In the genomic region with DNA sequence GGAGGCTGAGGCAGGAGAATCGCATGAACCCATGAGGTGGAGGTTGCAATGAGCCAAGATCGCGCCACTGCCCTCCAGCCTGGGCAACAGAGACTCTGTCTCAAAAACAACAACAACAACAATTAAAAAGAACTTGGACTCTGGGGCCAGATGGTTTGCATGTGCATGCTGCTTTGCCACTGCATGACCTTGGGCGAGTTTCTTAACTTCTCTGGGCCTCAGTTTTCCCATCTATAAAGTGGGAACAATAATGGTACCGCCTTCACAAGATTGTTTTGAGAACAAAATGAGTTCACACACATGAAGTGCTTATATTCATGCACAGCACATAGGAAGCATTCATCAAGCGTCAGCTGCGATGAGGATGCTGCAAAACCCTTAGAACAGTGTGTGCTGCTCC, we compare ENCODE assay signal across 19 cellular contexts.
DNase-seq lines count a peak whose midpoint lies in the region; ATAC-seq and TF ChIP-seq lines count a peak whose summit lies in the region.
"Had no signal": no experiment of that assay in that cellular context is flagged by ENCODE, and none has a peak within 500 bp of the region (broad histone marks: within the 10 kb centered on the region; RNA-seq: fewer than 3 reads in every experiment).

No MANE protein-coding gene starts in this region.

- H3K36me3 ChIP-seq in IMR-90 (ENCODE audit: control insufficient read depth, insufficient read depth, low read length), result peaks cover 5% of the 10 kb centered on the region; the same call in 1 of the 2 replicates
- H3K36me3 ChIP-seq in naive thymus-derived CD4-positive, alpha-beta T cell (ENCODE audit: control insufficient read depth in 2 of 3, insufficient read depth in 3 of 3, low read length in 3 of 3), result peaks cover 0 to 33% (median 3%) of the 10 kb centered on the region in 3 experiments
- H3K36me3 ChIP-seq in trophoblast cell (ENCODE audit: control insufficient read depth in 1 of 2, insufficient read depth in 2 of 2, low read length in 2 of 2), result no peaks in the 10 kb centered on the region
- H3K36me3 ChIP-seq: BLaER1, HAP-1 had no signal

- BruUV-seq in IMR-90 (replicated peaks; lab: Mats Ljungman, UMichigan), result no TSS peak

- no peak overlapping the region for H2BK120ac ChIP-seq in IMR-90 (ENCODE audit: low read depth, low read length)
- H2BK120ac ChIP-seq in trophoblast cell (ENCODE audit: insufficient read depth, low read length, poor library complexity), result no peak overlapping the region

- no peak overlapping the region for H3K14ac ChIP-seq in IMR-90 (replicated peaks; ENCODE audit: low read depth, low read length)
- H3K14ac ChIP-seq in trophoblast cell (ENCODE audit: low read length), result no peak overlapping the region

- H2AK9ac ChIP-seq in IMR-90 (replicated peaks; ENCODE audit: low read depth, low read length, poor library complexity), result no peak overlapping the region

- H3K4me1 ChIP-seq in IMR-90 (ENCODE audit: control insufficient read depth, insufficient read depth, low read length) (peaks cover 28% of the 10 kb centered on the region), trophoblast cell (ENCODE audit: control insufficient read depth in 1 of 2, insufficient read depth in 2 of 2, low read length in 2 of 2) (peaks cover 2 to 5% of the 10 kb centered on the region in 2 experiments)
- peaks cover 0 to 47% of the 10 kb centered on the region in 2 donors for H3K4me1 ChIP-seq in naive thymus-derived CD4-positive, alpha-beta T cell (ENCODE audit: control insufficient read depth in 2 of 2, insufficient read depth in 2 of 2, low read length in 2 of 2)
- H3K4me1 ChIP-seq: HAP-1 had no signal

- dilution Hi-C loops in IMR-90 (cut with HindIII; ENCODE audit: low sequenced_read_pairs, unreplicated experiment), result no loop called here

- no peak overlapping the region for H4K8ac ChIP-seq in IMR-90 (ENCODE audit: low read depth in 2 of 2, low read length in 2 of 2)
- H4K8ac ChIP-seq in trophoblast cell (ENCODE audit: low read depth, low read length), result no peak overlapping the region

- no peaks in the 10 kb centered on the region for H4K20me1 ChIP-seq in IMR-90 (ENCODE audit: insufficient read depth, low read length)
- H4K20me1 ChIP-seq: BLaER1 had no signal

- H3K9me3 ChIP-seq in IMR-90 (ENCODE audit: control insufficient read depth, insufficient read depth, low read length) (no peaks in the 10 kb centered on the region), trophoblast cell (ENCODE audit: insufficient read depth, low read depth, low read length) (peaks cover 2% of the 10 kb centered on the region)
- no peaks in the 10 kb centered on the region for H3K9me3 ChIP-seq in naive thymus-derived CD4-positive, alpha-beta T cell (ENCODE audit: control insufficient read depth in 2 of 3, low read length in 3 of 3)
- H3K9me3 ChIP-seq: BLaER1, HAP-1 had no signal

- no peak overlapping the region for H2BK20ac ChIP-seq in IMR-90 (ENCODE audit: low read depth, low read length)

- H3K9me3 Mint-ChIP-seq in activated naive CD4-positive, alpha-beta T cell treated with anti-CD3 and anti-CD28 coated beads, Interleukin-2, amount 10 ng/mL, durations not matched to agents 7 days and 5 days, result no peaks in the 10 kb centered on the region
- H3K9me3 Mint-ChIP-seq in activated naive CD4-positive, alpha-beta T cell treated with anti-CD3 and anti-CD28 coated beads, Interleukin-2, amount 50 U/mL, for 72 hours, result no peaks in the 10 kb centered on the region
- H3K9me3 Mint-ChIP-seq in naive thymus-derived CD4-positive, alpha-beta T cell, result no peaks in the 10 kb centered on the region
- H3K9me3 Mint-ChIP-seq: CD14-positive monocyte; CD8-positive, alpha-beta T cell; IgD-negative memory B cell had no signal

- H3K27me3 Mint-ChIP-seq in activated naive CD4-positive, alpha-beta T cell treated with anti-CD3 and anti-CD28 coated beads, Interleukin-2, amount 10 ng/mL, durations not matched to agents 7 days and 5 days, result peaks cover 15% of the 10 kb centered on the region
- H3K27me3 Mint-ChIP-seq in naive thymus-derived CD4-positive, alpha-beta T cell, result peaks cover 0 to 61% (median 0%) of the 10 kb centered on the region in 5 donors

- intact Hi-C loops in IMR-90 (cut with micrococcal nuclease), result no loop called here
- intact Hi-C loops in naive thymus-derived CD4-positive, alpha-beta T cell (cut with micrococcal nuclease), result no loop called here

- H3K23ac ChIP-seq in IMR-90 (ENCODE audit: low read depth, low read length), result no peak overlapping the region
- no peak overlapping the region for H3K23ac ChIP-seq in trophoblast cell (ENCODE audit: low read length)

- no peak overlapping the region for H2BK5ac ChIP-seq in IMR-90 (ENCODE audit: low read depth, low read length, poor library complexity, severe bottlenecking)
- H2BK5ac ChIP-seq in trophoblast cell (ENCODE audit: low read depth, low read length, poor library complexity), result no peak overlapping the region

- ATAC-seq in activated naive CD4-positive, alpha-beta T cell treated with anti-CD3 and anti-CD28 coated beads, Interleukin-2, amount 50 U/mL, for 72 hours, result no peak
- no peak for ATAC-seq in IMR-90 (ENCODE audit: low read depth)
- ATAC-seq in naive thymus-derived CD4-positive, alpha-beta T cell, result no peak
- ATAC-seq: CD8-positive, alpha-beta T cell; GM12878 had no signal

- H2AFZ ChIP-seq in IMR-90 (replicated peaks; ENCODE audit: low read length, poor library complexity), result no peak overlapping the region
- H2AFZ ChIP-seq in trophoblast cell (ENCODE audit: insufficient read depth, low read length, poor library complexity), result no peak overlapping the region

- H3K4me1 Mint-ChIP-seq in activated naive CD4-positive, alpha-beta T cell treated with anti-CD3 and anti-CD28 coated beads, Interleukin-2, amount 10 ng/mL, durations not matched to agents 7 days and 5 days, result peaks cover 34% of the 10 kb centered on the region
- peaks cover 19 to 87% (median 77%) of the 10 kb centered on the region in 7 donors for H3K4me1 Mint-ChIP-seq in naive thymus-derived CD4-positive, alpha-beta T cell
- H3K4me1 Mint-ChIP-seq: IgD-negative memory B cell had no signal

- H3K56ac ChIP-seq in IMR-90 (ENCODE audit: extremely low read depth, insufficient read depth, low read length), result no peak overlapping the region

- H3K27ac Mint-ChIP-seq in activated naive CD4-positive, alpha-beta T cell treated with anti-CD3 and anti-CD28 coated beads, Interleukin-2, amount 10 ng/mL, durations not matched to agents 7 days and 5 days, result peak overlapping the region; percentile 64
- no peak overlapping the region for H3K27ac Mint-ChIP-seq in activated naive CD4-positive, alpha-beta T cell treated with anti-CD3 and anti-CD28 coated beads, Interleukin-2, amount 50 U/mL, for 72 hours
- H3K27ac Mint-ChIP-seq in naive thymus-derived CD4-positive, alpha-beta T cell, result peak overlapping the region in 6 of 9 donors; percentile 38 to 64 (median 50)
- H3K27ac Mint-ChIP-seq: CD14-positive monocyte had no signal

- no peaks in the 10 kb centered on the region for H3K27me3 ChIP-seq in IMR-90 (ENCODE audit: control insufficient read depth, insufficient read depth, low read length)
- H3K27me3 ChIP-seq in naive thymus-derived CD4-positive, alpha-beta T cell (ENCODE audit: control insufficient read depth in 2 of 2, insufficient read depth in 2 of 2, low read length in 2 of 2), result no peaks in the 10 kb centered on the region
- H3K27me3 ChIP-seq in trophoblast cell (ENCODE audit: insufficient read depth, low read length), result no peaks in the 10 kb centered on the region
- H3K27me3 ChIP-seq: BLaER1 had no signal

- H3K36me3 Mint-ChIP-seq in activated naive CD4-positive, alpha-beta T cell treated with anti-CD3 and anti-CD28 coated beads, Interleukin-2, amount 10 ng/mL, durations not matched to agents 7 days and 5 days, result peaks cover 23% of the 10 kb centered on the region
- no peaks in the 10 kb centered on the region for H3K36me3 Mint-ChIP-seq in activated naive CD4-positive, alpha-beta T cell treated with anti-CD3 and anti-CD28 coated beads, Interleukin-2, amount 50 U/mL, for 72 hours
- H3K36me3 Mint-ChIP-seq in naive thymus-derived CD4-positive, alpha-beta T cell, result peaks cover 0 to 25% (median 12%) of the 10 kb centered on the region in 5 donors

- H3K27ac ChIP-seq in IMR-90 (ENCODE audit: insufficient read depth, low read length) (no peak overlapping the region), trophoblast cell (ENCODE audit: low read depth, low read length) (no peak overlapping the region)
- H3K27ac ChIP-seq in naive thymus-derived CD4-positive, alpha-beta T cell (ENCODE audit: low read depth, low read length), result no peak overlapping the region
- H3K27ac ChIP-seq: 22Rv1, BLaER1, HL-60 had no signal

- H4K91ac ChIP-seq in IMR-90 (ENCODE audit: insufficient read depth, low read depth, low read length) (no peak overlapping the region; the same call in 1 of the 2 replicates), trophoblast cell (ENCODE audit: low read depth, low read length) (no peak overlapping the region)

- DNase-seq in activated naive CD4-positive, alpha-beta T cell treated with anti-CD3 and anti-CD28 coated beads, Interleukin-2, amount 10 ng/mL, durations not matched to agents 7 days and 5 days, result no peak
- no peak for DNase-seq in activated naive CD4-positive, alpha-beta T cell treated with anti-CD3 and anti-CD28 coated beads, Interleukin-2, amount 50 U/mL, for 72 hours (ENCODE audit: low spot score in 2 of 2)
- no peak for DNase-seq in IMR-90
- no peak for DNase-seq in naive thymus-derived CD4-positive, alpha-beta T cell
- no peak for DNase-seq in middle frontal gyrus (ENCODE audit: extremely low spot score, low spot score)
- DNase-seq in 8988T, result no peak
- no peak for DNase-seq in trophoblast cell
- DNase-seq: Calu3; CD8-positive, alpha-beta T cell; DND-41; EL; KG1 had no signal

- no peak overlapping the region for H4K5ac ChIP-seq in IMR-90 (ENCODE audit: low read depth, low read length)

- no peak for TF ChIP-seq POLR2A in IMR-90 (IDR thresholded peaks at IDR 0.05; ENCODE audit: low read depth, low read length)

- H3K9ac ChIP-seq in IMR-90 (ENCODE audit: low read depth, low read length) (no peak overlapping the region), trophoblast cell (ENCODE audit: low read length) (no peak overlapping the region)
- H3K9ac ChIP-seq: BLaER1 had no signal

- H2BK12ac ChIP-seq in trophoblast cell (ENCODE audit: low read length), result no peak overlapping the region

- H3K4me3 ChIP-seq in IMR-90 (ENCODE audit: insufficient read depth, low read depth, low read length) (no peak overlapping the region), trophoblast cell (ENCODE audit: low read depth, low read length) (no peak overlapping the region)
- H3K4me3 ChIP-seq in naive thymus-derived CD4-positive, alpha-beta T cell (ENCODE audit: low read length), result no peak overlapping the region
- H3K4me3 ChIP-seq: BLaER1, GM12878, HAP-1 had no signal

- H3K4me3 Mint-ChIP-seq in activated naive CD4-positive, alpha-beta T cell treated with anti-CD3 and anti-CD28 coated beads, Interleukin-2, amount 10 ng/mL, durations not matched to agents 7 days and 5 days, result no peak overlapping the region
- H3K4me3 Mint-ChIP-seq in naive thymus-derived CD4-positive, alpha-beta T cell, result peak overlapping the region in 1 of 10 donors; percentile 34
- H3K4me3 Mint-ChIP-seq: CD14-positive monocyte; CD8-positive, alpha-beta T cell; IgD-negative memory B cell had no signal

- no peak for TF ChIP-seq RAD21 in IMR-90 (IDR thresholded peaks at IDR 0.05; ENCODE audit: low read length)

- H4K12ac ChIP-seq in trophoblast cell (ENCODE audit: low read depth, low read length), result no peak overlapping the region

- H3K4ac ChIP-seq in IMR-90 (ENCODE audit: low read depth, low read length) (no peak overlapping the region), trophoblast cell (ENCODE audit: low read depth, low read length) (no peak overlapping the region)

- POLR2A ChIA-PET in IMR-90 (lab: Charles Lee; ENCODE audit: unreplicated experiment), result no interaction called here
- POLR2A ChIA-PET in naive thymus-derived CD4-positive, alpha-beta T cell (lab: Charles Lee), result interaction anchor here (0.9 to 1.9 kb wide), 3 partner anchors 9 to 136 kb away, joined by 3 to 6 read pairs (median 3); no protein-coding TSS in a partner anchor

- CTCF ChIA-PET in activated naive CD4-positive, alpha-beta T cell treated with anti-CD3 and anti-CD28 coated beads, Interleukin-2, amount 10 ng/mL, durations not matched to agents 7 days and 5 days (lab: Charles Lee), result no interaction called here
- CTCF ChIA-PET in IMR-90 (lab: Yijun Ruan, JAX), result interaction anchor here (1.1 kb wide), 1 partner anchor 68 kb away, joined by 3 read pairs; no protein-coding TSS in a partner anchor
- CTCF ChIA-PET in naive thymus-derived CD4-positive, alpha-beta T cell (lab: Charles Lee), result interaction anchor here (1.2 to 1.8 kb wide), 3 partner anchors 43 to 83 kb away, joined by 3 to 5 read pairs (median 3); no protein-coding TSS in a partner anchor

- H2AK5ac ChIP-seq in IMR-90 (ENCODE audit: low read depth, low read length), result 0 out of 2 replicates have a peak overlapping the region, but pooled peaks have one; percentile 13
- no peak overlapping the region for H2AK5ac ChIP-seq in trophoblast cell (ENCODE audit: low read length)

- WGBS in IMR-90 (ENCODE audit: extremely low coverage in 2 of 2, insufficient read length in 1 of 2), 2 experiments, result 100% methylated on average over 3 of the region's 7 CpGs; no CpG with 5 or more reads in 1 of the 2 experiments
- no CpG with 5 or more reads among the region's 7 CpGs for WGBS in trophoblast cell (ENCODE audit: extremely low coverage, insufficient coverage, insufficient read length)

- H2BK15ac ChIP-seq in IMR-90 (ENCODE audit: low read depth, low read length), result no peak overlapping the region

- peaks cover 19% of the 10 kb centered on the region for H3K9me1 ChIP-seq in IMR-90 (ENCODE audit: insufficient read depth, low read length)

- in situ Hi-C loops in IMR-90 (cut with MboI; ENCODE audit: low sequenced_read_pairs), result no loop called here

- no peak for TF ChIP-seq CTCF in IMR-90 (conservative IDR thresholded peaks at IDR 0.05; ENCODE audit: low read depth, low read length)

- H3K79me2 ChIP-seq in trophoblast cell (ENCODE audit: control insufficient read depth, insufficient read depth, low read length, poor library complexity), result no peaks in the 10 kb centered on the region

- H3K79me1 ChIP-seq in IMR-90 (ENCODE audit: low read depth in 1 of 2, low read length in 2 of 2) (peaks cover 0 to 8% of the 10 kb centered on the region in 2 experiments; a peak in 2 of 4 replicates), trophoblast cell (ENCODE audit: low read length) (peaks cover 3% of the 10 kb centered on the region)

- H3K18ac ChIP-seq in IMR-90 (ENCODE audit: low read depth, low read length) (no peak overlapping the region), trophoblast cell (ENCODE audit: low read length) (no peak overlapping the region)

- no peak overlapping the region for H3K4me2 ChIP-seq in IMR-90 (ENCODE audit: low read depth, low read length)
- H3K4me2 ChIP-seq in trophoblast cell (ENCODE audit: low read length), result no peak overlapping the region

Comparison
In these comparisons a context has a peak if more than half of its experiments do, and no peak if none do; other contexts are left out.
1. H3K27ac Mint-ChIP-seq: peak in activated naive CD4-positive, alpha-beta T cell treated with anti-CD3 and anti-CD28 coated beads, Interleukin-2, amount 10 ng/mL, durations not matched to agents 7 days and 5 days (single experiment) and naive thymus-derived CD4-positive, alpha-beta T cell (6 of 9); none in activated naive CD4-positive, alpha-beta T cell treated with anti-CD3 and anti-CD28 coated beads, Interleukin-2, amount 50 U/mL, for 72 hours (0 of 2).